ENCODE assay signal across 8 cellular contexts in the genomic region with DNA sequence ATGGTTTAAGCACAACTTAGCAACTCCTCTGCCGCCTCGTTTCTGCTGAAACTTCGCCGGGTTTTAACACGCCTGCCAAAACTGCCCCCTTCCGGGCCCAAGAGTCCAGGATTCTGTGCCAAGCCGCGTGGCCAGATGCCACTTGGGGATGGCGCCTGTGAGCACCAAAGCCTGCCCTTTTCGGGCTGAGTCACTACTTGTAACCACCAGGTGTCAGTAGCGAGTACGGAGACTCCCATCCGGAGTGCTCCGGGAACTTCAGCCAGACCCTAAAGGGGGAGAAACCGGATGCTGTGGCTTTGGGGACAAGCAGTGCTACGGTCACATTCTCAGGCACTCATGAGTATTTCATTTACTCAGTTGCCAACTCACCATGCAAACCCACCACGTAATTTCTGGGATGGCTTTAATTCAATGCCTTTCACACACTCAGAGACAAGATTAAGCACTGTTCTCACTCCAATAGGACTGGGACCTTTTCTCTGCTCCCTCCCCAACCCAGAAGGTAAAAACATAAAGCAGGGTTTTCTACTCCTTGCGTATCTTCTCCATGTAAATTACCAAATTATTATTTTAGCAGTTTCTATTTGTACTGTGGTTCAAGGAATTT. TPM values are rescaled to one million over a fixed set of nuclear protein-coding genes. Genes with fewer than 3 reads are reported as not detected.
DNase-seq lines count a peak whose midpoint lies in the region; ATAC-seq and TF ChIP-seq lines count a peak whose summit lies in the region.

No MANE protein-coding gene starts in this region.

- DNase-seq in NCI-H2107 treated with DMSO at 0.1 percent for 48 hours (lab: John Stamatoyannopoulos, UW; ENCODE audit: unreplicated experiment) (peak; percentile 4), NCI-H2107 (lab: John Stamatoyannopoulos, UW) (no peak), NCI-H1694 treated with DMSO at 0.1 percent for 48 hours (lab: John Stamatoyannopoulos, UW) (peak; percentile 38), colonic mucosa (peak; percentile 84)
- DNase-seq in activated CD4-positive, alpha-beta T cell treated with anti-CD3 and anti-CD28 coated beads for 24 hours (ENCODE audit: low read depth in 2 of 2), result peak; percentile 44 to 57
- peak in 2 of 3 donors; percentile 8 to 24 for DNase-seq in stimulated activated CD4-positive, alpha-beta T cell treated with anti-CD3 and anti-CD28 coated beads, TNF-alpha, amount 100 ng/mL, for 1 hour (ENCODE audit: low read depth in 3 of 3, low spot score in 1 of 3)

- peak; percentile 70 for ATAC-seq in HG02763 (IDR thresholded peaks at IDR 0.05; ENCODE audit: unreplicated experiment)

- TF ChIP-seq RAD21 in liver (IDR thresholded peaks at IDR 0.05), result peak; percentile 75 to 88

- peak overlapping the region in 1 of 2 donors; percentile 44 for H3K9ac ChIP-seq in colonic mucosa (ENCODE audit: low read depth in 2 of 2, low read length in 2 of 2)
- H3K9ac ChIP-seq in liver (ENCODE audit: low read depth in 1 of 2, low read length in 2 of 2), result no peak overlapping the region

- H3K9me3 ChIP-seq in colonic mucosa (no peaks in the 10 kb centered on the region), liver (ENCODE audit: control insufficient read depth in 4 of 4, low read length in 3 of 4) (no peaks in the 10 kb centered on the region)

- peaks cover 3% of the 10 kb centered on the region for H3K27me3 ChIP-seq in colonic mucosa
- H3K27me3 ChIP-seq in liver (ENCODE audit: control insufficient read depth in 4 of 4, insufficient read depth in 4 of 4, low read length in 3 of 4), result peaks cover 0 to 5% (median 2%) of the 10 kb centered on the region in 4 donors

- intact Hi-C loops in colonic mucosa (cut with DNase I), result loop anchor here (1.0 kb wide), 1 partner anchor 245 kb away; no protein-coding TSS in a partner anchor

- H3K4me3 ChIP-seq in colonic mucosa (peak overlapping the region; percentile 6), liver (ENCODE audit: low read depth in 1 of 3, low read length in 3 of 3) (peak overlapping the region in 1 of 3 donors; percentile 4)

- H3K4me1 ChIP-seq in colonic mucosa, result peaks cover 15% of the 10 kb centered on the region
- peaks cover 0 to 30% (median 19%) of the 10 kb centered on the region in 4 donors for H3K4me1 ChIP-seq in liver (ENCODE audit: control insufficient read depth in 4 of 4, insufficient read depth in 4 of 4, low read length in 3 of 4)

- TF ChIP-seq CTCF in colonic mucosa (IDR thresholded peaks at IDR 0.05) (peak; percentile 87), liver (IDR thresholded peaks at IDR 0.05; ENCODE audit: low read depth, low read length, missing input control) (peak; percentile 82)

- 8% methylated on average over 18 of the region's 18 CpGs for WGBS in liver

- no peak overlapping the region for H3K27ac ChIP-seq in colonic mucosa
- H3K27ac ChIP-seq in liver (ENCODE audit: low read depth in 1 of 2, low read length in 2 of 2), result no peak overlapping the region

- H3K36me3 ChIP-seq in colonic mucosa (no peaks in the 10 kb centered on the region), liver (ENCODE audit: control insufficient read depth in 4 of 4, insufficient read depth in 3 of 4, low read depth in 1 of 4, low read length in 3 of 4) (no peaks in the 10 kb centered on the region)

TF ChIP-seq in liver, 16 proteins besides CTCF, POLR2A, EP300 and RAD21:
- TF ChIP-seq YY1 (IDR thresholded peaks at IDR 0.05) (peak; percentile 25), FOXA2 (IDR thresholded peaks at IDR 0.05) (no peak), TAF1 (conservative IDR thresholded peaks at IDR 0.05) (no peak), EGR1 (IDR thresholded peaks at IDR 0.05; ENCODE audit: low read depth in 2 of 2) (no peak), FOXA1 (IDR thresholded peaks at IDR 0.05) (no peak), SP1 (IDR thresholded peaks at IDR 0.05) (no peak), HNF4G (IDR thresholded peaks at IDR 0.05) (no peak), NR2F2 (IDR thresholded peaks at IDR 0.05) (peak; percentile 31), JUND (IDR thresholded peaks at IDR 0.05) (no peak), HNF4A (conservative IDR thresholded peaks at IDR 0.05) (peak; percentile 22 to 55), RXRA (IDR thresholded peaks at IDR 0.05) (no peak), GABPA (IDR thresholded peaks at IDR 0.05 in 1 of 2, conservative IDR thresholded peaks at IDR 0.05 in 1 of 2) (no peak)
- TF ChIP-seq, protein P1, sequence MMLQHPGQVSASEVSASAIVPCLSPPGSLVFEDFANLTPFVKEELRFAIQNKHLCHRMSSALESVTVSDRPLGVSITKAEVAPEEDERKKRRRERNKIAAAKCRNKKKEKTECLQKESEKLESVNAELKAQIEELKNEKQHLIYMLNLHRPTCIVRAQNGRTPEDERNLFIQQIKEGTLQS (IDR thresholded peaks at IDR 0.05), result no peak
- TF ChIP-seq, protein P2, sequence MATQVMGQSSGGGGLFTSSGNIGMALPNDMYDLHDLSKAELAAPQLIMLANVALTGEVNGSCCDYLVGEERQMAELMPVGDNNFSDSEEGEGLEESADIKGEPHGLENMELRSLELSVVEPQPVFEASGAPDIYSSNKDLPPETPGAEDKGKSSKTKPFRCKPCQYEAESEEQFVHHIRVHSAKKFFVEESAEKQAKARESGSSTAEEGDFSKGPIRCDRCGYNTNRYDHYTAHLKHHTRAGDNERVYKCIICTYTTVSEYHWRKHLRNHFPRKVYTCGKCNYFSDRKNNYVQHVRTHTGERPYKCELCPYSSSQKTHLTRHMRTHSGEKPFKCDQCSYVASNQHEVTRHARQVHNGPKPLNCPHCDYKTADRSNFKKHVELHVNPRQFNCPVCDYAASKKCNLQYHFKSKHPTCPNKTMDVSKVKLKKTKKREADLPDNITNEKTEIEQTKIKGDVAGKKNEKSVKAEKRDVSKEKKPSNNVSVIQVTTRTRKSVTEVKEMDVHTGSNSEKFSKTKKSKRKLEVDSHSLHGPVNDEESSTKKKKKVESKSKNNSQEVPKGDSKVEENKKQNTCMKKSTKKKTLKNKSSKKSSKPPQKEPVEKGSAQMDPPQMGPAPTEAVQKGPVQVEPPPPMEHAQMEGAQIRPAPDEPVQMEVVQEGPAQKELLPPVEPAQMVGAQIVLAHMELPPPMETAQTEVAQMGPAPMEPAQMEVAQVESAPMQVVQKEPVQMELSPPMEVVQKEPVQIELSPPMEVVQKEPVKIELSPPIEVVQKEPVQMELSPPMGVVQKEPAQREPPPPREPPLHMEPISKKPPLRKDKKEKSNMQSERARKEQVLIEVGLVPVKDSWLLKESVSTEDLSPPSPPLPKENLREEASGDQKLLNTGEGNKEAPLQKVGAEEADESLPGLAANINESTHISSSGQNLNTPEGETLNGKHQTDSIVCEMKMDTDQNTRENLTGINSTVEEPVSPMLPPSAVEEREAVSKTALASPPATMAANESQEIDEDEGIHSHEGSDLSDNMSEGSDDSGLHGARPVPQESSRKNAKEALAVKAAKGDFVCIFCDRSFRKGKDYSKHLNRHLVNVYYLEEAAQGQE (IDR thresholded peaks at IDR 0.05), result no peak
- TF ChIP-seq, protein P3, sequence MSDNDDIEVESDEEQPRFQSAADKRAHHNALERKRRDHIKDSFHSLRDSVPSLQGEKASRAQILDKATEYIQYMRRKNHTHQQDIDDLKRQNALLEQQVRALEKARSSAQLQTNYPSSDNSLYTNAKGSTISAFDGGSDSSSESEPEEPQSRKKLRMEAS (IDR thresholded peaks at IDR 0.05), result peak; percentile 31
- TF ChIP-seq, protein P4, sequence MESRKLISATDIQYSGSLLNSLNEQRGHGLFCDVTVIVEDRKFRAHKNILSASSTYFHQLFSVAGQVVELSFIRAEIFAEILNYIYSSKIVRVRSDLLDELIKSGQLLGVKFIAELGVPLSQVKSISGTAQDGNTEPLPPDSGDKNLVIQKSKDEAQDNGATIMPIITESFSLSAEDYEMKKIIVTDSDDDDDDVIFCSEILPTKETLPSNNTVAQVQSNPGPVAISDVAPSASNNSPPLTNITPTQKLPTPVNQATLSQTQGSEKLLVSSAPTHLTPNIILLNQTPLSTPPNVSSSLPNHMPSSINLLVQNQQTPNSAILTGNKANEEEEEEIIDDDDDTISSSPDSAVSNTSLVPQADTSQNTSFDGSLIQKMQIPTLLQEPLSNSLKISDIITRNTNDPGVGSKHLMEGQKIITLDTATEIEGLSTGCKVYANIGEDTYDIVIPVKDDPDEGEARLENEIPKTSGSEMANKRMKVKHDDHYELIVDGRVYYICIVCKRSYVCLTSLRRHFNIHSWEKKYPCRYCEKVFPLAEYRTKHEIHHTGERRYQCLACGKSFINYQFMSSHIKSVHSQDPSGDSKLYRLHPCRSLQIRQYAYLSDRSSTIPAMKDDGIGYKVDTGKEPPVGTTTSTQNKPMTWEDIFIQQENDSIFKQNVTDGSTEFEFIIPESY (IDR thresholded peaks at IDR 0.05), result no peak

RNA-seq across cellular contexts. Expression of a gene that starts 7.7 kb away (rescaled TPM):
- 10 to 100 TPM; 12.5 to 40.4 TPM for total RNA-seq in colonic mucosa
- 1 to 10 TPM; 3.2 to 6.2 TPM for total RNA-seq in liver
- 1 to 10 TPM; 5.2 to 9.1 TPM for polyA plus RNA-seq in liver
